ENCODE assay signal across 8 cellular contexts in the genomic region with DNA sequence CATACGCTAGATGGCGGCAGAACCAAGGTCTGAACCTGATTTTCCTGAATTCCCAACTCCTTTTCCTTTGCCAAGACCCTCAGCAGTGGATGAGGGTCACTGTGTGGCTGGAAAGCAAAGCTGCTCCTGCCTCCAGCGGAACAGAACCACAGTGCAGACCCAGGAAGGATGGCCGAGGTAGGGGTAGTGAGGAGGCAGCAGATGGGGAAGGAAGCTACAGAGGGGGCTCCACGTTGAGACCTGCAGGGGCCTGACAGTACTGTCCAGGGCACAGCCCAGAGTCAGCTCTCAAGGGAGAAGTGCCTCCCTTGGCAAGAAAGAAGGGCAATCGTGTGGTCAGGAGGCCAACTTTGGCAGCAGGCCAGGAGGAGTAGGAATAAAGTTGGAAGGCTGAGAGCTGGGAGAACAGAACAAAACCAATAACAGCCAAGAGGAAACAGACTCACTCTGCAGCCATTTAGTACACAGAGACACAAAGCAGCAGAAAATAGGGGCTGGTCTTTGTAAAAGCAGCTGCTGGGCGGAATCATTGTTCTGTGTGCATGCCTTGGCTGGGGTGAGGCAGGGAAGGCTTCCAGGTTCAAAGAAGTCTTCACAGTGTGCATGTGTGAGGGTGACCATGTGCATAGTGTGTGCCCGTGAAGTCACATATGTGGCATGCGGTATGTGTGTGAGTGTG. TPM values are rescaled to one million over a fixed set of nuclear protein-coding genes. Genes with fewer than 3 reads are reported as not detected.
DNase-seq lines count a peak whose midpoint lies in the region; ATAC-seq and TF ChIP-seq lines count a peak whose summit lies in the region.

No MANE protein-coding gene starts in this region.

- ATAC-seq in GM18909 (IDR thresholded peaks at IDR 0.05; ENCODE audit: poor library complexity, unreplicated experiment) (no peak), GM18498 (IDR thresholded peaks at IDR 0.05; ENCODE audit: unreplicated experiment) (no peak)

- peak overlapping the region in 1 of 2 donors; percentile 60 for H3K9ac ChIP-seq in stomach smooth muscle (ENCODE audit: low read length in 2 of 2)

- H3K9me3 ChIP-seq in stomach smooth muscle (ENCODE audit: control insufficient read depth in 2 of 2, low read length in 2 of 2), result no peaks in the 10 kb centered on the region

- peak; percentile 44 for TF ChIP-seq CTCF in kidney epithelial cell (IDR thresholded peaks at IDR 0.05; ENCODE audit: insufficient read depth, low read length, poor library complexity, severe bottlenecking)

- peaks cover 20% of the 10 kb centered on the region for H3K4me1 ChIP-seq in stomach smooth muscle (ENCODE audit: control insufficient read depth, insufficient read depth, low read length)

- peak overlapping the region; percentile 58 for H3K27ac ChIP-seq in stomach smooth muscle (ENCODE audit: low read length)

- no peaks in the 10 kb centered on the region for H3K36me3 ChIP-seq in kidney epithelial cell (ENCODE audit: control insufficient read depth, insufficient read depth, low read length)
- H3K36me3 ChIP-seq in stomach smooth muscle (ENCODE audit: control insufficient read depth in 2 of 2, insufficient read depth in 2 of 2, low read length in 2 of 2), result peaks cover 0 to 3% of the 10 kb centered on the region in 2 donors

- H3K4me3 ChIP-seq in kidney epithelial cell (ENCODE audit: low read depth, low read length) (no peak overlapping the region), stomach smooth muscle (ENCODE audit: low read length in 2 of 2) (peak overlapping the region; percentile 39 to 57)

- no peaks in the 10 kb centered on the region for H3K27me3 ChIP-seq in kidney epithelial cell (ENCODE audit: control insufficient read depth, insufficient read depth, low read length)
- no peaks in the 10 kb centered on the region for H3K27me3 ChIP-seq in stomach smooth muscle (ENCODE audit: control insufficient read depth in 1 of 2, insufficient read depth in 2 of 2, low read length in 2 of 2)

- peak; percentile 60 for DNase-seq in AG20443 (ENCODE audit: low spot score)
- peak; percentile 38 for DNase-seq in NCI-H1105 treated with DMSO at 0.1 percent for 48 hours (lab: John Stamatoyannopoulos, UW)
- DNase-seq in cerebellum (ENCODE audit: low spot score), result peak; percentile 42
- no peak for DNase-seq in kidney epithelial cell (ENCODE audit: low read depth)
- DNase-seq in RKO (ENCODE audit: low spot score), result no peak

RNA-seq across cellular contexts. Expression of a gene that starts 3.1 kb away (rescaled TPM):
- total RNA-seq in cerebellum (0.45 TPM), kidney epithelial cell (not detected in 2 replicates)

RNA-seq across cellular contexts. Expression of a gene that starts 40.5 kb away (rescaled TPM):
- total RNA-seq in cerebellum, result 38.4 TPM
- total RNA-seq in kidney epithelial cell, result 46.1 and 49.3 TPM in 2 replicates

Comparison
In these comparisons a context has a peak if more than half of its experiments do, and no peak if none do; other contexts are left out.
1. DNase-seq: peak in AG20443 (single experiment), NCI-H1105 treated with DMSO at 0.1 percent for 48 hours (single experiment) and cerebellum (single experiment); none in kidney epithelial cell (single experiment) and RKO (single experiment).